14 cellular contexts compared by ENCODE assay signal in genomic region chr6:139519571-139520031, GRCh38.
DNase-seq lines count a peak whose midpoint lies in the region; ATAC-seq and TF ChIP-seq lines count a peak whose summit lies in the region.
"Had no signal": no experiment of that assay in that cellular context is flagged by ENCODE, and none has a peak within 500 bp of the region (broad histone marks: within the 10 kb centered on the region; RNA-seq: fewer than 3 reads in every experiment).

No MANE protein-coding gene starts in this region.

- H3K27me3 Mint-ChIP-seq in activated CD4-positive, alpha-beta memory T cell treated with anti-CD3 and anti-CD28 coated beads for 36 hours: no peaks in the 10 kb centered on the region
- no peaks in the 10 kb centered on the region for H3K27me3 Mint-ChIP-seq in activated CD4-positive, alpha-beta memory T cell treated with anti-CD3 and anti-CD28 coated beads, Interleukin-2, amount 10 ng/mL, durations not matched to agents 7 days and 5 days
- H3K27me3 Mint-ChIP-seq in Caco-2 (ENCODE audit: insufficient read depth, unreplicated experiment): no peaks in the 10 kb centered on the region
- H3K27me3 Mint-ChIP-seq: central memory CD8-positive, alpha-beta T cell had no signal

- H3K4me1 ChIP-seq in Caco-2: peaks cover 25% of the 10 kb centered on the region

- no peaks in the 10 kb centered on the region for H3K36me3 Mint-ChIP-seq in activated CD4-positive, alpha-beta memory T cell treated with anti-CD3 and anti-CD28 coated beads for 36 hours
- no peaks in the 10 kb centered on the region for H3K36me3 Mint-ChIP-seq in activated CD4-positive, alpha-beta memory T cell treated with anti-CD3 and anti-CD28 coated beads, Interleukin-2, amount 10 ng/mL, durations not matched to agents 7 days and 5 days (ENCODE audit: low read depth)
- H3K36me3 Mint-ChIP-seq in Caco-2 (ENCODE audit: insufficient read depth, unreplicated experiment): no peaks in the 10 kb centered on the region
- H3K36me3 Mint-ChIP-seq: activated naive CD4-positive, alpha-beta T cell treated with anti-CD3 and anti-CD28 coated beads, Interleukin-2, amount 10 ng/mL, durations not matched to agents 7 days and 5 days had no signal

- no peaks in the 10 kb centered on the region for H3K9me3 ChIP-seq in Caco-2

- H3K4me1 Mint-ChIP-seq in activated CD4-positive, alpha-beta memory T cell treated with anti-CD3 and anti-CD28 coated beads for 36 hours (ENCODE audit: low read depth): peaks cover 48% of the 10 kb centered on the region
- peaks cover 20% of the 10 kb centered on the region for H3K4me1 Mint-ChIP-seq in activated CD4-positive, alpha-beta memory T cell treated with anti-CD3 and anti-CD28 coated beads, Interleukin-2, amount 10 ng/mL, durations not matched to agents 7 days and 5 days
- H3K4me1 Mint-ChIP-seq in Caco-2 (ENCODE audit: low read depth, unreplicated experiment): peaks cover 33% of the 10 kb centered on the region
- H3K4me1 Mint-ChIP-seq: activated naive CD4-positive, alpha-beta T cell treated with anti-CD3 and anti-CD28 coated beads, Interleukin-2, amount 10 ng/mL, durations not matched to agents 7 days and 5 days had no signal

- H3K27ac Mint-ChIP-seq in activated CD4-positive, alpha-beta memory T cell treated with anti-CD3 and anti-CD28 coated beads for 36 hours: peak overlapping the region; percentile 63
- H3K27ac Mint-ChIP-seq in activated CD4-positive, alpha-beta memory T cell treated with anti-CD3 and anti-CD28 coated beads, Interleukin-2, amount 10 ng/mL, durations not matched to agents 7 days and 5 days: no peak overlapping the region
- H3K27ac Mint-ChIP-seq in Caco-2 (ENCODE audit: unreplicated experiment): no peak overlapping the region
- H3K27ac Mint-ChIP-seq: activated naive CD4-positive, alpha-beta T cell treated with anti-CD3 and anti-CD28 coated beads, Interleukin-2, amount 10 ng/mL, durations not matched to agents 7 days and 5 days had no signal

- no peaks in the 10 kb centered on the region for H3K36me3 ChIP-seq in Caco-2 (ENCODE audit: control insufficient read depth, insufficient read depth, low read length)

- no peaks in the 10 kb centered on the region for H3K9me3 Mint-ChIP-seq in activated CD4-positive, alpha-beta memory T cell treated with anti-CD3 and anti-CD28 coated beads for 36 hours
- H3K9me3 Mint-ChIP-seq in activated CD4-positive, alpha-beta memory T cell treated with anti-CD3 and anti-CD28 coated beads, Interleukin-2, amount 10 ng/mL, durations not matched to agents 7 days and 5 days: peaks cover 3% of the 10 kb centered on the region
- H3K9me3 Mint-ChIP-seq in Caco-2 (ENCODE audit: unreplicated experiment): peaks cover 9% of the 10 kb centered on the region
- H3K9me3 Mint-ChIP-seq: activated naive CD4-positive, alpha-beta T cell treated with anti-CD3 and anti-CD28 coated beads, Interleukin-2, amount 10 ng/mL, durations not matched to agents 7 days and 5 days; central memory CD8-positive, alpha-beta T cell had no signal

- H3K27me3 ChIP-seq in Caco-2 (replicated peaks; ENCODE audit: control insufficient read depth, insufficient read depth, low read length): no peaks in the 10 kb centered on the region

- intact Hi-C loops in activated CD4-positive, alpha-beta memory T cell treated with anti-CD3 and anti-CD28 coated beads for 36 hours (cut with micrococcal nuclease): loop anchor here (1.0 to 10.0 kb wide), 3 partner anchors 11 to 1965 kb away; no protein-coding TSS in a partner anchor
- intact Hi-C loops in Caco-2 (cut with micrococcal nuclease; ENCODE audit: unreplicated experiment): loop anchor here (5.0 kb wide), 1 partner anchor 68 kb away; no protein-coding TSS in a partner anchor

- DNase-seq in activated CD4-positive, alpha-beta memory T cell treated with anti-CD3 and anti-CD28 coated beads for 36 hours: no peak
- DNase-seq in activated CD4-positive, alpha-beta memory T cell treated with anti-CD3 and anti-CD28 coated beads, Interleukin-2, amount 10 ng/mL, durations not matched to agents 7 days and 5 days: no peak
- DNase-seq in iris pigment epithelial cell (ENCODE audit: low read depth) (peak; percentile 12), superior temporal gyrus (ENCODE audit: extremely low spot score) (peak; percentile 71), T-helper 2 cell (no peak), Caco-2 (no peak)
- DNase-seq: ACHN; activated naive CD4-positive, alpha-beta T cell treated with anti-CD3 and anti-CD28 coated beads, Interleukin-2, amount 10 ng/mL, durations not matched to agents 7 days and 5 days; NCI-H2107 had no signal

- BruUV-seq in Caco-2 (replicated peaks; lab: Mats Ljungman, UMichigan): no TSS peak

- CTCF ChIA-PET in activated CD4-positive, alpha-beta memory T cell treated with anti-CD3 and anti-CD28 coated beads for 36 hours (lab: Charles Lee): interaction anchor here (1.2 kb wide), 1 partner anchor 145 kb away, joined by 4 read pairs; the partner anchor contains the start of gene CITED2
- CTCF ChIA-PET in activated CD4-positive, alpha-beta memory T cell treated with anti-CD3 and anti-CD28 coated beads, Interleukin-2, amount 10 ng/mL, durations not matched to agents 7 days and 5 days (lab: Charles Lee): interaction anchor here (1.2 kb wide), 1 partner anchor 145 kb away, joined by 3 read pairs; the partner anchor contains the start of gene CITED2
- CTCF ChIA-PET in Caco-2 (lab: Charles Lee): no interaction called here

- no peak for ATAC-seq in GM21526 (IDR thresholded peaks at IDR 0.05; ENCODE audit: low FRiP score, unreplicated experiment)
- ATAC-seq: HCT116 had no signal

- POLR2A ChIA-PET in activated CD4-positive, alpha-beta memory T cell treated with anti-CD3 and anti-CD28 coated beads for 36 hours (lab: Charles Lee): interaction anchor here (2.4 kb wide), 1 partner anchor 15 kb away, joined by 8 read pairs; no protein-coding TSS in a partner anchor
- POLR2A ChIA-PET in activated CD4-positive, alpha-beta memory T cell treated with anti-CD3 and anti-CD28 coated beads, Interleukin-2, amount 10 ng/mL, durations not matched to agents 7 days and 5 days (lab: Charles Lee): no interaction called here
- POLR2A ChIA-PET in Caco-2 (lab: Charles Lee): no interaction called here

- H3K4me3 Mint-ChIP-seq in activated CD4-positive, alpha-beta memory T cell treated with anti-CD3 and anti-CD28 coated beads for 36 hours: no peak overlapping the region
- H3K4me3 Mint-ChIP-seq in activated CD4-positive, alpha-beta memory T cell treated with anti-CD3 and anti-CD28 coated beads, Interleukin-2, amount 10 ng/mL, durations not matched to agents 7 days and 5 days: no peak overlapping the region
- H3K4me3 Mint-ChIP-seq in Caco-2 (ENCODE audit: unreplicated experiment): no peak overlapping the region
- H3K4me3 Mint-ChIP-seq: activated naive CD4-positive, alpha-beta T cell treated with anti-CD3 and anti-CD28 coated beads, Interleukin-2, amount 10 ng/mL, durations not matched to agents 7 days and 5 days; central memory CD8-positive, alpha-beta T cell had no signal

- no peak for TF ChIP-seq CTCF in Caco-2 (IDR thresholded peaks at IDR 0.05; ENCODE audit: insufficient read depth in 1 of 2, low read depth in 1 of 2, low read length in 1 of 2, severe bottlenecking in 1 of 2, unreplicated experiment in 1 of 2)

- peak overlapping the region; percentile 20 for H3K27ac ChIP-seq in angular gyrus (ENCODE audit: low read depth, low read length)

- no peak overlapping the region for H3K4me3 ChIP-seq in Caco-2 (ENCODE audit: low read depth, low read length)
- H3K4me3 ChIP-seq: lung had no signal

Comparison
In these comparisons a context has a peak if more than half of its experiments do, and no peak if none do; other contexts are left out.
1. DNase-seq: peak in iris pigment epithelial cell (single experiment) and superior temporal gyrus (single experiment); none in activated CD4-positive, alpha-beta memory T cell treated with anti-CD3 and anti-CD28 coated beads for 36 hours (single experiment), activated CD4-positive, alpha-beta memory T cell treated with anti-CD3 and anti-CD28 coated beads, Interleukin-2, amount 10 ng/mL, durations not matched to agents 7 days and 5 days (single experiment), T-helper 2 cell (0 of 5) and Caco-2 (0 of 2).